In the genomic region with DNA sequence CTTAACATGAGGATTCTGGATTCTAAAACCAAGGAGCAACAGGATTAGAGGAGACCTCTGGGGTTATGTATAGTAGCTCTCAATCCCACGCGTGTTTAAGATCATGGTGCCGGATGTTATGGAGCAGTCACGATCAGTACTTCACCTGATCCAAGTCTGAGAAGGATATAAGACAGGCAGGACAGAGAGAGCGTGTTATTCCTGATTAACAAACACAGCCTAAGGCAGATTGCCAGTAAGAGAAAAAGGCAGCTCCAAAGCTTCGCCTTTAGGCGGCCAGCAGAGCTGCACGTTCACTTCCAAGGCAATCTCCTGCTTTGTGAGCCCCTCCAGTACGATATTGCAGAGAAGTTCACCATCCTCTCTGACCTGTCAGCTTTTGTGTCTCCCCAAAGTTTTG, we compare ENCODE assay signal across 18 cellular contexts. TPM values are rescaled to one million over a fixed set of nuclear protein-coding genes. Genes with fewer than 3 reads are reported as not detected.
DNase-seq lines count a peak whose midpoint lies in the region; ATAC-seq, FAIRE-seq and TF ChIP-seq lines count a peak whose summit lies in the region.
"Had no signal": no experiment of that assay in that cellular context is flagged by ENCODE, and none has a peak within 500 bp of the region (broad histone marks: within the 10 kb centered on the region; RNA-seq: fewer than 3 reads in every experiment).

No MANE protein-coding gene starts in this region.

- H3K4me2 ChIP-seq in keratinocyte (ENCODE audit: control insufficient read depth, extremely low read depth, insufficient read depth, low read depth, low read length) (peak overlapping the region; percentile 65), SK-N-SH (no peak overlapping the region)
- H3K4me2 ChIP-seq: A549 had no signal

- H3K9ac ChIP-seq in endodermal cell (ENCODE audit: extremely low read depth, low read length, poor library complexity, severe bottlenecking), result no peak overlapping the region
- peak overlapping the region; percentile 45 for H3K9ac ChIP-seq in keratinocyte (ENCODE audit: control insufficient read depth, extremely low read depth, insufficient read depth, low read length)
- H3K9ac ChIP-seq in SK-N-SH, result no peak overlapping the region

- H3K27me3 ChIP-seq in right atrium auricular region (no peaks in the 10 kb centered on the region), endodermal cell (ENCODE audit: control insufficient read depth, insufficient read depth, low read length, poor library complexity, severe bottlenecking) (no peaks in the 10 kb centered on the region), keratinocyte (ENCODE audit: control insufficient read depth, extremely low read depth, insufficient read depth, low read length) (no peaks in the 10 kb centered on the region), SK-N-SH (ENCODE audit: insufficient read depth) (no peaks in the 10 kb centered on the region)
- H3K27me3 ChIP-seq: tibial nerve had no signal

- H3K36me3 ChIP-seq in right atrium auricular region (no peaks in the 10 kb centered on the region), endodermal cell (ENCODE audit: control insufficient read depth, insufficient read depth, low read length) (no peaks in the 10 kb centered on the region), keratinocyte (ENCODE audit: control insufficient read depth in 2 of 2, extremely low read depth in 1 of 2, insufficient read depth in 2 of 2, low read length in 2 of 2) (no peaks in the 10 kb centered on the region), SK-N-SH (replicated peaks in 1 of 2; ENCODE audit: control insufficient read depth in 1 of 2, insufficient read depth in 2 of 2, low read length in 1 of 2) (no peaks in the 10 kb centered on the region)
- H3K36me3 ChIP-seq: tibial nerve had no signal

- POLR2A ChIA-PET in SK-N-SH (lab: Yijun Ruan, JAX), result no interaction called here

- H3K27ac ChIP-seq in right atrium auricular region (no peak overlapping the region), endodermal cell (ENCODE audit: low read depth, low read length) (no peak overlapping the region), keratinocyte (ENCODE audit: control insufficient read depth, insufficient read depth, low read length) (peak overlapping the region; percentile 30), SK-N-SH (ENCODE audit: low read depth in 2 of 2, low read length in 1 of 2) (no peak overlapping the region)
- H3K27ac ChIP-seq: A549, tibial nerve had no signal

- peak overlapping the region; percentile 1 for H3K27ac Mint-ChIP-seq in endodermal cell
- H3K27ac Mint-ChIP-seq: activated CD8-positive, alpha-beta T cell treated with anti-CD3 and anti-CD28 coated beads, Interleukin-2, amount 10 ng/mL, durations not matched to agents 7 days and 5 days; activated T-helper 2 cell treated with anti-CD3 and anti-CD28 coated beads, Interferon-gamma antibody, Interleukin-2, Interleukin-4, amounts not matched to agents 10 μg/mL and 5 μg/mL and 100 μg/mL, durations not matched to agents 14 hours and 24 hours and 36 hours; CD8-positive, alpha-beta T cell had no signal

- no peaks in the 10 kb centered on the region for H3K9me3 Mint-ChIP-seq in endodermal cell
- H3K9me3 Mint-ChIP-seq: activated T-helper 2 cell treated with anti-CD3 and anti-CD28 coated beads, Interferon-gamma antibody, Interleukin-2, Interleukin-4, amounts not matched to agents 10 μg/mL and 5 μg/mL and 100 μg/mL, durations not matched to agents 14 hours and 24 hours and 36 hours; CD8-positive, alpha-beta T cell had no signal

- DNase-seq in Right ventricle myocardium inferior (ENCODE audit: missing footprints), result no peak
- DNase-seq in right atrium auricular region (ENCODE audit: low spot score), result no peak
- peak; percentile 53 for DNase-seq in endodermal cell
- DNase-seq in keratinocyte (ENCODE audit: low read depth, low spot score), result no peak
- DNase-seq in SK-N-SH, result no peak
- no peak for DNase-seq in activated CD4-positive, alpha-beta T cell treated with anti-CD3 and anti-CD28 coated beads for 4 hours
- DNase-seq in SHP77 (lab: John Stamatoyannopoulos, UW), result no peak
- no peak for DNase-seq in AG08395 (ENCODE audit: low spot score)
- DNase-seq: activated CD8-positive, alpha-beta T cell treated with anti-CD3 and anti-CD28 coated beads, Interleukin-2, amount 10 ng/mL, durations not matched to agents 7 days and 5 days; anterior cingulate cortex; CD8-positive, alpha-beta T cell; NCI-H2107; NCI-H774; stimulated activated CD8-positive, alpha-beta memory T cell treated with anti-CD3 and anti-CD28 coated beads, Interleukin-4, amount 100 ng/mL, for 48 hours had no signal

- peak; percentile 39 for ATAC-seq in Right ventricle myocardium inferior
- ATAC-seq: A549; activated CD8-positive, alpha-beta T cell treated with anti-CD3 and anti-CD28 coated beads, Interleukin-2, amount 10 ng/mL, durations not matched to agents 7 days and 5 days; CD8-positive, alpha-beta T cell had no signal

- no peak for TF ChIP-seq RAD21 in SK-N-SH (IDR thresholded peaks at IDR 0.05; ENCODE audit: low read length)

- H4K20me1 ChIP-seq in keratinocyte (ENCODE audit: control insufficient read depth, extremely low read depth, insufficient read depth, low read length) (peaks cover 4% of the 10 kb centered on the region), SK-N-SH (ENCODE audit: insufficient read depth) (peaks cover 86% of the 10 kb centered on the region)

- TF ChIP-seq CTCF in right atrium auricular region (IDR thresholded peaks at IDR 0.05) (no peak), endodermal cell (conservative IDR thresholded peaks at IDR 0.05) (peak; percentile 30), keratinocyte (optimal IDR thresholded peaks at IDR 0.05 in 1 of 3, IDR thresholded peaks at IDR 0.05 in 1 of 3, conservative IDR thresholded peaks at IDR 0.05 in 1 of 3; ENCODE audit: extremely low read depth in 1 of 3, insufficient read depth in 2 of 3, low read length in 3 of 3) (peak in 2 of 3 experiments; percentile 18 to 44), SK-N-SH (IDR thresholded peaks at IDR 0.05) (no peak)

- intact Hi-C loops in Right ventricle myocardium inferior (cut with DNase I), result no loop called here

- no peak overlapping the region for H3K4me3 ChIP-seq in right atrium auricular region
- no peak overlapping the region for H3K4me3 ChIP-seq in endodermal cell (ENCODE audit: low read length)
- peak overlapping the region in 1 of 3 experiments; percentile 28 for H3K4me3 ChIP-seq in keratinocyte (ENCODE audit: control insufficient read depth in 2 of 3, extremely low read depth in 1 of 3, insufficient read depth in 2 of 3, low read depth in 1 of 3, low read length in 3 of 3)
- no peak overlapping the region for H3K4me3 ChIP-seq in SK-N-SH (ENCODE audit: low read depth in 2 of 2, low read length in 1 of 2)
- H3K4me3 ChIP-seq: A549, tibial nerve had no signal

- H3K79me2 ChIP-seq in keratinocyte (ENCODE audit: control insufficient read depth, insufficient read depth, low read length) (peaks cover 97% of the 10 kb centered on the region), SK-N-SH (ENCODE audit: insufficient read depth) (peaks cover 100% of the 10 kb centered on the region)

- peak; percentile 76 for FAIRE-seq in keratinocyte (lab: Jason Lieb, UNC)
- FAIRE-seq: A549, TTC549 had no signal

- H3K27me3 Mint-ChIP-seq in endodermal cell (ENCODE audit: insufficient read depth), result no peaks in the 10 kb centered on the region

- peaks cover 0 to 59% of the 10 kb centered on the region in 2 donors for H3K4me1 ChIP-seq in right atrium auricular region
- H3K4me1 ChIP-seq in endodermal cell (ENCODE audit: control insufficient read depth, insufficient read depth, low read length), result peaks cover 4% of the 10 kb centered on the region
- H3K4me1 ChIP-seq in keratinocyte (ENCODE audit: control insufficient read depth, extremely low read depth, insufficient read depth, low read length), result peaks cover 27% of the 10 kb centered on the region
- peaks cover 18 to 21% of the 10 kb centered on the region in 2 experiments; a peak in 3 of 4 replicates for H3K4me1 ChIP-seq in SK-N-SH (ENCODE audit: control insufficient read depth in 1 of 2, insufficient read depth in 2 of 2, low read depth in 1 of 2, low read length in 1 of 2)

- TF ChIP-seq EP300 in SK-N-SH (IDR thresholded peaks at IDR 0.05; ENCODE audit: borderline replicate concordance in 1 of 2, low read depth in 1 of 2, low read length in 1 of 2), result no peak

- H3K4me3 Mint-ChIP-seq in endodermal cell, result no peak overlapping the region
- H3K4me3 Mint-ChIP-seq: activated CD8-positive, alpha-beta T cell treated with anti-CD3 and anti-CD28 coated beads, Interleukin-2, amount 10 ng/mL, durations not matched to agents 7 days and 5 days; CD8-positive, alpha-beta T cell had no signal

- no peaks in the 10 kb centered on the region for H3K36me3 Mint-ChIP-seq in endodermal cell (ENCODE audit: low read depth)
- H3K36me3 Mint-ChIP-seq: CD8-positive, alpha-beta T cell had no signal

- H3K9me3 ChIP-seq in right atrium auricular region, result no peaks in the 10 kb centered on the region
- H3K9me3 ChIP-seq in endodermal cell (ENCODE audit: control insufficient read depth, low read length), result no peaks in the 10 kb centered on the region
- H3K9me3 ChIP-seq in keratinocyte (ENCODE audit: control insufficient read depth, low read depth, low read length), result no peaks in the 10 kb centered on the region
- no peaks in the 10 kb centered on the region for H3K9me3 ChIP-seq in SK-N-SH
- H3K9me3 ChIP-seq: A549, tibial nerve had no signal

- WGBS in endodermal cell (ENCODE audit: insufficient coverage in 1 of 2, insufficient read length in 1 of 2), 2 experiments, result 87% methylated on average over 9 of the region's 9 CpGs
- 96% methylated on average over 9 of the region's 9 CpGs for WGBS in SK-N-SH (ENCODE audit: low lambda C conversion rate)

- peaks cover 8% of the 10 kb centered on the region for H3F3A ChIP-seq in SK-N-SH (replicated peaks; ENCODE audit: insufficient read depth)

- H3K9me2 ChIP-seq in SK-N-SH, result no peaks in the 10 kb centered on the region

- H2AFZ ChIP-seq in keratinocyte (ENCODE audit: control insufficient read depth, low read length) (no peak overlapping the region), SK-N-SH (ENCODE audit: low read depth) (no peak overlapping the region)

- CTCF ChIA-PET in SK-N-SH (lab: Yijun Ruan, JAX), result interaction anchor here (1.0 to 1.2 kb wide), 2 partner anchors 18 to 59 kb away, joined by 3 read pairs; no protein-coding TSS in a partner anchor

- H3K9me1 ChIP-seq in keratinocyte (ENCODE audit: control insufficient read depth, extremely low read depth, insufficient read depth, low read length), result no peaks in the 10 kb centered on the region

- dilution Hi-C loops in keratinocyte (cut with MboI; ENCODE audit: extremely low pct_ligation_motif_present, low sequenced_read_pairs), result no loop called here

- H3K4me1 Mint-ChIP-seq in endodermal cell, result peaks cover 22% of the 10 kb centered on the region

RNA-seq across cellular contexts. Expression of a gene that starts 5.5 kb away (rescaled TPM):
- total RNA-seq in Right ventricle myocardium inferior, result 97.2 TPM
- 100 to 1,000 TPM in 1 of 2 donors, 10 to 100 TPM in 1; 84.2 to 114 TPM for total RNA-seq in right atrium auricular region
- total RNA-seq in endodermal cell, result 10 to 100 TPM; 57.8 to 68.1 TPM
- 41.3 TPM for polyA plus RNA-seq in endodermal cell (2013, experiment 1 of 2)
- 38.5 TPM for polyA plus RNA-seq in endodermal cell (2013, experiment 2 of 2)
- 39.4 to 48.1 TPM (median 46.9 TPM) in 3 replicates for polyA plus RNA-seq in keratinocyte
- 28.5 TPM for polyA plus RNA-seq in keratinocyte (2011; ENCODE audit: low read depth)
- polyA plus RNA-seq in keratinocyte (2011; cell fraction: cytosol; rRNA removed), result 33.7 and 49.2 TPM in 2 replicates
- polyA plus RNA-seq in keratinocyte (2011; cell fraction: nucleus; rRNA removed), result 25.4 and 26.8 TPM in 2 replicates
- 37.5 and 39.2 TPM in 2 replicates for polyA plus RNA-seq in keratinocyte (2012; ENCODE audit: low replicate concordance)
- 23.9 to 47.4 TPM (median 44.7 TPM) in 3 replicates for polyA minus RNA-seq in keratinocyte
- 43.2 TPM for polyA minus RNA-seq in keratinocyte (2011; cell fraction: cytosol; rRNA and poly(A)+ RNA removed)
- 14.7 and 34.4 TPM in 2 replicates for polyA minus RNA-seq in keratinocyte (2011; cell fraction: nucleus; rRNA and poly(A)+ RNA removed)
- polyA plus RNA-seq in SK-N-SH (2012; rRNA removed), result 19.1 and 22.7 TPM in 2 replicates
- 24.4 and 28.7 TPM in 2 replicates for polyA plus RNA-seq in SK-N-SH (2012; cell fraction: cytosol; rRNA removed)
- polyA plus RNA-seq in SK-N-SH (2012; cell fraction: nucleus; rRNA removed), result 8.5 and 14.9 TPM in 2 replicates

RNA-seq across cellular contexts. Expression of a gene that starts 6.0 kb away (rescaled TPM):
- 29.2 TPM for total RNA-seq in Right ventricle myocardium inferior
- total RNA-seq in right atrium auricular region, result 10 to 100 TPM; 13.9 to 17.1 TPM
- total RNA-seq in endodermal cell, result 10 to 100 TPM; 71.5 to 77.1 TPM
- polyA plus RNA-seq in endodermal cell (2013, experiment 1 of 2), result 62.9 TPM
- polyA plus RNA-seq in endodermal cell (2013, experiment 2 of 2), result 60.4 TPM
- polyA plus RNA-seq in keratinocyte, result 6.6 to 12.8 TPM (median 11.5 TPM) in 3 replicates
- 21.4 TPM for polyA plus RNA-seq in keratinocyte (2011; ENCODE audit: low read depth)
- polyA plus RNA-seq in keratinocyte (2011; cell fraction: cytosol; rRNA removed), result 26.7 and 29.1 TPM in 2 replicates
- polyA plus RNA-seq in keratinocyte (2011; cell fraction: nucleus; rRNA removed), result 36.2 and 39.2 TPM in 2 replicates
- polyA plus RNA-seq in keratinocyte (2012; ENCODE audit: low replicate concordance), result 40.6 and 57.1 TPM in 2 replicates
- polyA minus RNA-seq in keratinocyte, result 9.9 to 48.2 TPM (median 41.3 TPM) in 3 replicates
- polyA minus RNA-seq in keratinocyte (2011; cell fraction: cytosol; rRNA and poly(A)+ RNA removed), result 19.4 TPM
- 19.5 and 34.2 TPM in 2 replicates for polyA minus RNA-seq in keratinocyte (2011; cell fraction: nucleus; rRNA and poly(A)+ RNA removed)
- polyA plus RNA-seq in SK-N-SH (2012; rRNA removed), result 9.0 and 14.6 TPM in 2 replicates
- 18.4 and 19.4 TPM in 2 replicates for polyA plus RNA-seq in SK-N-SH (2012; cell fraction: cytosol; rRNA removed)
- 14.2 and 23.0 TPM in 2 replicates for polyA plus RNA-seq in SK-N-SH (2012; cell fraction: nucleus; rRNA removed)

Comparison
In these comparisons a context has a peak if more than half of its experiments do, and no peak if none do; other contexts are left out.
1. CTCF ChIP-seq: peak in endodermal cell (single experiment) and keratinocyte (2 of 3); none in right atrium auricular region (0 of 2) and SK-N-SH (single experiment).